15 cellular contexts compared by ENCODE assay signal in the genomic region with DNA sequence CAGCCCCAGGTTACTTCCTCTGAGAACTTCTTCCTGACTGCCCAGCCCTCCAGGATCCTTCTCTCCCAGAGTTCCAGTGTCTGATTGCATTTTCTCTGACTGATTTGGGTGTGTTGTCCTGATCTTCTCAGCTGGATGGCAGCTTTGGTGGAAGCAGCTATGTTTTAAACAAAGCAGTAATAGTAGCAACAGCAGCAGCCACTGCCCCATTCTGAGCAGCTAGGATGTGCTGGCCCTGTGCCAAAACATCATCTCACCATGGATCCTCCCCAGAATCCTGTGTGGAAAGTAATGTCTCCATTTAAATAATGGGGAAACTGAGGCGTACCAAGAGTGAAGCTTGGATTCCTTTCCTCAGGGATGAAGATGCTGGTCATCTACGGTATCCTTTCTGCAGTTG. TPM values are rescaled to one million over a fixed set of nuclear protein-coding genes. Genes with fewer than 3 reads are reported as not detected.
DNase-seq lines count a peak whose midpoint lies in the region; TF ChIP-seq lines count a peak whose summit lies in the region.
"Had no signal": no experiment of that assay in that cellular context is flagged by ENCODE, and none has a peak within 500 bp of the region (broad histone marks: within the 10 kb centered on the region; RNA-seq: fewer than 3 reads in every experiment).

No MANE protein-coding gene starts in this region.

- no peak overlapping the region for H2BK15ac ChIP-seq in mesendoderm (replicated peaks; ENCODE audit: low read depth)

- H3K4me1 ChIP-seq in mammary epithelial cell (ENCODE audit: insufficient read depth, low read length) (peaks cover 28% of the 10 kb centered on the region), hepatocyte (ENCODE audit: insufficient read depth) (peaks cover 35% of the 10 kb centered on the region), mesendoderm (ENCODE audit: control insufficient read depth, low read depth, low read length) (peaks cover 12% of the 10 kb centered on the region)

- no peak overlapping the region for H3K18ac ChIP-seq in mesendoderm (ENCODE audit: low read length)

- H3K9me2 ChIP-seq in SU-DHL-6 (replicated peaks; ENCODE audit: insufficient read depth, low read length) (no peaks in the 10 kb centered on the region), hepatocyte (replicated peaks; ENCODE audit: insufficient read depth) (no peaks in the 10 kb centered on the region)

- H3K27ac ChIP-seq in mammary epithelial cell (ENCODE audit: insufficient read depth, low read depth, low read length) (no peak overlapping the region), SU-DHL-6 (ENCODE audit: low read depth, low read length) (0 out of 2 replicates have a peak overlapping the region, but pooled peaks have one; percentile 17), hepatocyte (no peak overlapping the region), temporal lobe (ENCODE audit: low read depth, low read length) (peak overlapping the region; percentile 92), mesendoderm (ENCODE audit: low read depth, low read length) (no peak overlapping the region)
- H3K27ac ChIP-seq: left ventricle myocardium inferior had no signal

- TF ChIP-seq CTCF in MCF 10A (IDR thresholded peaks at IDR 0.05; ENCODE audit: unreplicated experiment) = no peak
- no peak for TF ChIP-seq CTCF in mammary epithelial cell (conservative IDR thresholded peaks at IDR 0.05 in 1 of 2, IDR thresholded peaks at IDR 0.05 in 1 of 2; ENCODE audit: extremely low read depth in 1 of 2, insufficient read depth in 1 of 2, low read depth in 1 of 2, low read length in 2 of 2)
- TF ChIP-seq CTCF in SU-DHL-6 (IDR thresholded peaks at IDR 0.05; ENCODE audit: insufficient read depth, low read length, poor library complexity, severe bottlenecking) = no peak
- no peak for TF ChIP-seq CTCF in hepatocyte (IDR thresholded peaks at IDR 0.05; ENCODE audit: poor library complexity)

- H3K36me3 ChIP-seq in mammary epithelial cell (ENCODE audit: insufficient read depth, low read length) (no peaks in the 10 kb centered on the region), SU-DHL-6 (ENCODE audit: low read length) (no peaks in the 10 kb centered on the region), hepatocyte (replicated peaks; ENCODE audit: insufficient read depth, low read depth) (no peaks in the 10 kb centered on the region), mesendoderm (ENCODE audit: control insufficient read depth, insufficient read depth, low read length) (no peaks in the 10 kb centered on the region)
- H3K36me3 ChIP-seq: left ventricle myocardium inferior had no signal

- no peaks in the 10 kb centered on the region for H4K20me1 ChIP-seq in mammary epithelial cell (ENCODE audit: insufficient read depth, low read length)
- no peaks in the 10 kb centered on the region for H4K20me1 ChIP-seq in SU-DHL-6 (ENCODE audit: low read depth, low read length)
- no peaks in the 10 kb centered on the region for H4K20me1 ChIP-seq in hepatocyte (ENCODE audit: insufficient read depth, poor library complexity, severe bottlenecking)

- H3K27me3 ChIP-seq in mammary epithelial cell (ENCODE audit: insufficient read depth, low read length) (peaks cover 13% of the 10 kb centered on the region), SU-DHL-6 (ENCODE audit: low read length) (no peaks in the 10 kb centered on the region), hepatocyte (peaks cover 17% of the 10 kb centered on the region), mesendoderm (ENCODE audit: insufficient read depth, low read length, poor library complexity) (peaks cover 6% of the 10 kb centered on the region)

- BruUV-seq in MCF 10A (replicated peaks; lab: Mats Ljungman, UMichigan) (no TSS peak), mammary epithelial cell (replicated peaks; lab: Mats Ljungman, UMichigan) (no TSS peak)

- H2AFZ ChIP-seq in mammary epithelial cell (ENCODE audit: low read depth, low read length) (no peak overlapping the region), SU-DHL-6 (ENCODE audit: low read depth, low read length, severe bottlenecking) (no peak overlapping the region), hepatocyte (no peak overlapping the region)

- peaks cover 3% of the 10 kb centered on the region; the same call in 1 of the 2 replicates for H3F3A ChIP-seq in SU-DHL-6 (ENCODE audit: insufficient read depth)

- H3K23ac ChIP-seq in mesendoderm (ENCODE audit: low read length) = no peak overlapping the region

- POLR2A ChIA-PET in MCF 10A (lab: Yijun Ruan, JAX) = no interaction called here

- H3K9ac ChIP-seq in mammary epithelial cell (ENCODE audit: insufficient read depth, low read length) = no peak overlapping the region
- H3K9ac ChIP-seq in SU-DHL-6 (ENCODE audit: low read length) = no peak overlapping the region
- H3K9ac ChIP-seq in mesendoderm (ENCODE audit: low read length) = no peak overlapping the region

- H3K4me3 ChIP-seq in mammary epithelial cell (replicated peaks in 1 of 3; ENCODE audit: insufficient read depth in 1 of 3, low read depth in 2 of 3, low read length in 3 of 3) (no peak overlapping the region), SU-DHL-6 (ENCODE audit: insufficient read depth, low read length, poor library complexity, severe bottlenecking) (no peak overlapping the region), hepatocyte (no peak overlapping the region), mesendoderm (ENCODE audit: low read length) (no peak overlapping the region)
- H3K4me3 ChIP-seq: left ventricle myocardium inferior had no signal

- DNase-seq in MCF 10A (ENCODE audit: unreplicated experiment) (peak; percentile 33), mammary epithelial cell (no peak), hepatocyte (ENCODE audit: low spot score) (peak; percentile 32), mesendoderm (no peak), EL (no peak)
- no peak for DNase-seq in activated naive CD4-positive, alpha-beta T cell treated with anti-CD3 and anti-CD28 coated beads for 36 hours
- DNase-seq: aorta; effector CD8-positive, alpha-beta T cell; left ventricle myocardium inferior; NCI-H1092 treated with DMSO at 0.1 percent for 48 hours had no signal

- no peak overlapping the region for H3K56ac ChIP-seq in mesendoderm (ENCODE audit: low read length)

- no peaks in the 10 kb centered on the region for H3K79me2 ChIP-seq in mammary epithelial cell (ENCODE audit: insufficient read depth, low read length)
- H3K79me2 ChIP-seq in SU-DHL-6 (ENCODE audit: insufficient read depth, low read length) = no peaks in the 10 kb centered on the region
- H3K79me2 ChIP-seq in hepatocyte = no peaks in the 10 kb centered on the region
- H3K79me2 ChIP-seq in mesendoderm (ENCODE audit: control insufficient read depth, insufficient read depth, low read length) = no peaks in the 10 kb centered on the region

- dilution Hi-C loops in mammary epithelial cell (cut with HindIII; ENCODE audit: low sequenced_read_pairs) = loop anchor here (5.0 to 10.0 kb wide), 4 partner anchors 37 to 98 kb away; no protein-coding TSS in a partner anchor

- in situ Hi-C loops in mammary epithelial cell (cut with MboI; ENCODE audit: low sequenced_read_pairs in 2 of 2) = no loop called here

- H2AK5ac ChIP-seq in mesendoderm (ENCODE audit: low read length) = no peak overlapping the region

- peaks cover 13% of the 10 kb centered on the region for H3K4me1 Mint-ChIP-seq in MCF 10A (ENCODE audit: insufficient read depth, unreplicated experiment)
- H3K4me1 Mint-ChIP-seq in activated naive CD4-positive, alpha-beta T cell treated with anti-CD3 and anti-CD28 coated beads for 36 hours (ENCODE audit: low read depth) = peaks cover 21% of the 10 kb centered on the region

- no peak overlapping the region for H3K27ac Mint-ChIP-seq in MCF 10A (ENCODE audit: low read depth, unreplicated experiment)
- H3K27ac Mint-ChIP-seq in activated naive CD4-positive, alpha-beta T cell treated with anti-CD3 and anti-CD28 coated beads for 36 hours = no peak overlapping the region

- H3K4me2 ChIP-seq in mammary epithelial cell (ENCODE audit: insufficient read depth, low read depth, low read length) = no peak overlapping the region
- H3K4me2 ChIP-seq in SU-DHL-6 (ENCODE audit: low read depth, low read length, poor library complexity, severe bottlenecking) = no peak overlapping the region
- no peak overlapping the region for H3K4me2 ChIP-seq in hepatocyte
- no peak overlapping the region for H3K4me2 ChIP-seq in mesendoderm (ENCODE audit: low read length)

- H3K9me3 Mint-ChIP-seq in MCF 10A (ENCODE audit: unreplicated experiment) = no peaks in the 10 kb centered on the region
- no peaks in the 10 kb centered on the region for H3K9me3 Mint-ChIP-seq in activated naive CD4-positive, alpha-beta T cell treated with anti-CD3 and anti-CD28 coated beads for 36 hours

- H3K4ac ChIP-seq in mesendoderm (ENCODE audit: low read depth, low read length) = no peak overlapping the region

- CTCF ChIA-PET in MCF 10A (lab: Yijun Ruan, JAX) (interaction anchor here (0.7 to 7.1 kb wide), 3 partner anchors 17 to 219 kb away, joined by 4 to 60 read pairs (median 8); no protein-coding TSS in a partner anchor), mammary epithelial cell (lab: Charles Lee; ENCODE audit: low non-redundant PET) (no interaction called here)
- CTCF ChIA-PET in activated naive CD4-positive, alpha-beta T cell treated with anti-CD3 and anti-CD28 coated beads for 36 hours (lab: Charles Lee) = interaction anchor here (0.6 to 1.8 kb wide), 3 partner anchors 17 to 805 kb away, joined by 3 to 6 read pairs (median 3); no protein-coding TSS in a partner anchor

- no peak overlapping the region for H2BK5ac ChIP-seq in mesendoderm (ENCODE audit: low read length)

- peaks cover 49% of the 10 kb centered on the region for H3K27me3 Mint-ChIP-seq in MCF 10A (ENCODE audit: insufficient read depth, unreplicated experiment)
- peaks cover 20% of the 10 kb centered on the region for H3K27me3 Mint-ChIP-seq in activated naive CD4-positive, alpha-beta T cell treated with anti-CD3 and anti-CD28 coated beads for 36 hours (ENCODE audit: low read depth)

- H4K8ac ChIP-seq in mesendoderm (ENCODE audit: low read depth, low read length) = no peak overlapping the region

- H4K5ac ChIP-seq in mesendoderm (ENCODE audit: low read length) = no peak overlapping the region

- no peaks in the 10 kb centered on the region for H3K36me3 Mint-ChIP-seq in MCF 10A (ENCODE audit: insufficient read depth, unreplicated experiment)
- H3K36me3 Mint-ChIP-seq in activated naive CD4-positive, alpha-beta T cell treated with anti-CD3 and anti-CD28 coated beads for 36 hours (ENCODE audit: low read depth) = no peaks in the 10 kb centered on the region

- 94% methylated on average over 2 of the region's 2 CpGs for WGBS in mammary epithelial cell (ENCODE audit: low coverage, missing lambda C conversion rate)
- 93% methylated on average over 2 of the region's 2 CpGs for WGBS in hepatocyte (ENCODE audit: low lambda C conversion rate, missing lambda C conversion rate)
- WGBS in mesendoderm (ENCODE audit: extremely low coverage, insufficient coverage, low lambda C conversion rate) = no CpG with 5 or more reads among the region's 2 CpGs

- no peaks in the 10 kb centered on the region for H3K9me3 ChIP-seq in mammary epithelial cell (replicated peaks; ENCODE audit: insufficient read depth, low read length)
- no peaks in the 10 kb centered on the region for H3K9me3 ChIP-seq in SU-DHL-6 (ENCODE audit: insufficient read depth, low read length)
- H3K9me3 ChIP-seq in hepatocyte (ENCODE audit: low read depth) = no peaks in the 10 kb centered on the region
- H3K9me3 ChIP-seq: left ventricle myocardium inferior had no signal

- H3K4me3 Mint-ChIP-seq in MCF 10A (ENCODE audit: unreplicated experiment) = peak overlapping the region; percentile 13
- no peak overlapping the region for H3K4me3 Mint-ChIP-seq in activated naive CD4-positive, alpha-beta T cell treated with anti-CD3 and anti-CD28 coated beads for 36 hours

- intact Hi-C loops in MCF 10A (cut with micrococcal nuclease) = no loop called here
- intact Hi-C loops in mammary epithelial cell (cut with micrococcal nuclease) = no loop called here
- intact Hi-C loops in activated naive CD4-positive, alpha-beta T cell treated with anti-CD3 and anti-CD28 coated beads for 36 hours (cut with micrococcal nuclease) = loop anchor here (5.0 kb wide), 1 partner anchor 332 kb away; no protein-coding TSS in a partner anchor

- H3K79me1 ChIP-seq in mesendoderm (ENCODE audit: low read length) = no peaks in the 10 kb centered on the region

- no peak overlapping the region for H2BK120ac ChIP-seq in mesendoderm (ENCODE audit: low read depth, low read length)

RNA-seq across cellular contexts. Expression of a gene that starts 46.4 kb away (rescaled TPM):
- not detected in 2 replicates for total RNA-seq in MCF 10A (2022)
- total RNA-seq in mammary epithelial cell = under 1 TPM; under 0.01 to 0.07 TPM
- polyA plus RNA-seq in mammary epithelial cell = not detected
- polyA minus RNA-seq in mammary epithelial cell = not detected
- total RNA-seq in hepatocyte = not detected in 2 replicates
- polyA plus RNA-seq in hepatocyte = 0.54 TPM in 1 of 2 replicates, not detected in the other
- 31.2 TPM for total RNA-seq in temporal lobe
- polyA plus RNA-seq in mesendoderm (2013, experiment 1 of 2) = 0.04 TPM
- 0.03 TPM for polyA plus RNA-seq in mesendoderm (2013, experiment 2 of 2)
- total RNA-seq in activated naive CD4-positive, alpha-beta T cell treated with anti-CD3 and anti-CD28 coated beads for 36 hours = not detected
- total RNA-seq: activated CD8-positive, alpha-beta memory T cell treated with anti-CD3 and anti-CD28 coated beads for 36 hours; glomerular endothelial cell; left ventricle myocardium inferior had no signal
- polyA plus RNA-seq: CD14-positive monocyte had no signal

Comparison
In these comparisons a context has a peak if more than half of its experiments do, and no peak if none do; other contexts are left out.
1. DNase-seq: peak in MCF 10A (single experiment) and hepatocyte (single experiment); none in mammary epithelial cell (single experiment), mesendoderm (single experiment), EL (single experiment) and activated naive CD4-positive, alpha-beta T cell treated with anti-CD3 and anti-CD28 coated beads for 36 hours (single experiment).
2. H3K27ac ChIP-seq: peak in SU-DHL-6 (single experiment) and temporal lobe (single experiment); none in mammary epithelial cell (single experiment), hepatocyte (single experiment) and mesendoderm (single experiment).
3. RNA of a gene that starts 46.4 kb away (total RNA-seq): 31.2 TPM in temporal lobe (single experiment); under 0.01 to 0.07 TPM in mammary epithelial cell, not detected in activated naive CD4-positive, alpha-beta T cell treated with anti-CD3 and anti-CD28 coated beads for 36 hours, not detected in MCF 10A and not detected in hepatocyte; every median in the first group is over 10 times any median in the second.